In genomic region chr7:75738604-75738974, GRCh38 we compare ENCODE assay signal across 1 cellular context.
TF ChIP-seq lines count a peak whose summit lies in the region.

TSS of gene HIP1 (minus strand) at chr7:75738941. CDS start at chr7:75738920, 21 bp downstream.

TF ChIP-seq in GM12878, 131 proteins besides CTCF, POLR2A, EP300 and RAD21 (continued from another document):
- peak; percentile 82 for TF ChIP-seq MLLT1 (IDR thresholded peaks at IDR 0.05)
- TF ChIP-seq POLR2AphosphoS5 (IDR thresholded peaks at IDR 0.05; ENCODE audit: low read length): no peak
- no peak for TF ChIP-seq NFYA (IDR thresholded peaks at IDR 0.05; ENCODE audit: borderline replicate concordance, low read depth, low read length)
- TF ChIP-seq MTA3 (IDR thresholded peaks at IDR 0.05; ENCODE audit: borderline replicate concordance, low read length): no peak
- TF ChIP-seq NKRF (conservative IDR thresholded peaks at IDR 0.05): peak; percentile 57; the same call in 1 of the 2 replicates
- 0 out of 2 replicates have a peak, but pooled peaks have one; percentile 55 for TF ChIP-seq ZNF207 (IDR thresholded peaks at IDR 0.05; ENCODE audit: borderline replicate concordance)
